ENCODE assay signal across 8 cellular contexts in genomic region chr22:46367707-46368191, GRCh38. TPM values are rescaled to one million over a fixed set of nuclear protein-coding genes. Genes with fewer than 3 reads are reported as not detected.
A peak's percentile ranks its signal among the peaks of the same experiment; 100 is the strongest.
DNase-seq lines count a peak whose midpoint lies in the region; ATAC-seq and TF ChIP-seq lines count a peak whose summit lies in the region.

No MANE protein-coding gene starts in this region.

- peak overlapping the region; percentile 3 for H3K4me3 Mint-ChIP-seq in CD4-positive, alpha-beta T cell

- TF ChIP-seq EP300 in gastroesophageal sphincter (IDR thresholded peaks at IDR 0.05) = no peak

- no peak for TF ChIP-seq POLR2A in gastroesophageal sphincter (IDR thresholded peaks at IDR 0.05)

- peaks cover 3% of the 10 kb centered on the region for H3K27me3 Mint-ChIP-seq in CD4-positive, alpha-beta T cell

- no peaks in the 10 kb centered on the region for H3K36me3 ChIP-seq in gastroesophageal sphincter

- no peak overlapping the region for H3K4me3 ChIP-seq in gastroesophageal sphincter

- no peaks in the 10 kb centered on the region for H3K9me3 Mint-ChIP-seq in CD4-positive, alpha-beta T cell

- H3K36me3 Mint-ChIP-seq in CD4-positive, alpha-beta T cell (ENCODE audit: low read depth) = no peaks in the 10 kb centered on the region

- no peaks in the 10 kb centered on the region for H3K9me3 ChIP-seq in CD4-positive, alpha-beta T cell (ENCODE audit: control insufficient read depth, low read length)
- H3K9me3 ChIP-seq in gastroesophageal sphincter = no peaks in the 10 kb centered on the region

- H3K27me3 ChIP-seq in CD4-positive, alpha-beta T cell (ENCODE audit: control insufficient read depth, insufficient read depth, low read length) = peaks cover 6% of the 10 kb centered on the region
- peaks cover 35% of the 10 kb centered on the region for H3K27me3 ChIP-seq in gastroesophageal sphincter

- TF ChIP-seq CTCF in CD4-positive, alpha-beta T cell (IDR thresholded peaks at IDR 0.05) = peak; percentile 81
- TF ChIP-seq CTCF in RWPE1 (conservative IDR thresholded peaks at IDR 0.05; ENCODE audit: low read depth) (peak; percentile 92), gastroesophageal sphincter (IDR thresholded peaks at IDR 0.05) (peak in 3 of 4 experiments; percentile 71 to 92 (median 86))

- POLR2A ChIA-PET in CD4-positive, alpha-beta T cell (lab: Charles Lee) = interaction anchor here (1.1 kb wide), 1 partner anchor 174 kb away, joined by 4 read pairs; no protein-coding TSS in a partner anchor
- POLR2A ChIA-PET in RWPE1 (lab: Yijun Ruan, JAX; ENCODE audit: low non-redundant PET) = interaction anchor here (0.5 kb wide), 1 partner anchor 256 kb away, joined by 6 read pairs; no protein-coding TSS in a partner anchor

- DNase-seq in CD4-positive, alpha-beta T cell = peak; percentile 54 to 72 (median 60)
- DNase-seq in HT1080 (ENCODE audit: low read depth) = peak; percentile 52
- peak; percentile 68 for DNase-seq in RWPE1 (ENCODE audit: low spot score)
- peak; percentile 85 for DNase-seq in activated effector memory CD4-positive, alpha-beta T cell treated with anti-CD3 and anti-CD28 coated beads, Interleukin-2, amount 50 U/mL, for 16 hours
- DNase-seq in sciatic nerve (ENCODE audit: low spot score) = peak; percentile 77
- DNase-seq in NCI-H446 treated with DMSO at 0.1 percent for 48 hours (lab: John Stamatoyannopoulos, UW) = no peak

- H3K4me1 Mint-ChIP-seq in CD4-positive, alpha-beta T cell (ENCODE audit: low read depth) = peaks cover 30% of the 10 kb centered on the region

- no peak overlapping the region for H3K27ac ChIP-seq in CD4-positive, alpha-beta T cell (ENCODE audit: low read depth, low read length)
- H3K27ac ChIP-seq in RWPE1 = peak overlapping the region; percentile 18
- no peak overlapping the region for H3K27ac ChIP-seq in gastroesophageal sphincter

- H3K4me1 ChIP-seq in gastroesophageal sphincter = no peaks in the 10 kb centered on the region

- whole genome bisulfite sequencing in gastroesophageal sphincter (ENCODE audit: low coverage in 1 of 2), 2 donors = 40 to 74% methylated on average over 5 to 17 of the region's 19 CpGs

- intact Hi-C loops in CD4-positive, alpha-beta T cell (cut with DNase I, micrococcal nuclease) = loop anchor here (1.0 kb wide), 1 partner anchor 175 kb away; no protein-coding TSS in a partner anchor
- intact Hi-C loops in sciatic nerve (cut with DNase I) = no loop called here

- ATAC-seq in CD4-positive, alpha-beta T cell (ENCODE audit: poor library complexity) = peak; percentile 71
- ATAC-seq in gastroesophageal sphincter (peak; percentile 58), sciatic nerve (peak; percentile 57), GM19023 (IDR thresholded peaks at IDR 0.05; ENCODE audit: unreplicated experiment) (no peak)

- CTCF ChIA-PET in CD4-positive, alpha-beta T cell (lab: Charles Lee) = interaction anchor here (0.6 to 1.8 kb wide), 8 partner anchors 10 to 1092 kb away, joined by 3 to 25 read pairs (median 3); no protein-coding TSS in a partner anchor
- CTCF ChIA-PET in RWPE1 (lab: Yijun Ruan, JAX) = interaction anchor here (0.6 to 2.0 kb wide), 16 partner anchors 10 to 1646 kb away, joined by 3 to 17 read pairs (median 4); partner anchors contain the start of gene CELSR1

- H3K27ac Mint-ChIP-seq in CD4-positive, alpha-beta T cell = no peak overlapping the region

RNA-seq across cellular contexts. Expression of gene TRMU, which starts 32.2 kb away (rescaled TPM):
- total RNA-seq in CD4-positive, alpha-beta T cell = 10 to 100 TPM; 65.2 to 65.4 TPM
- total RNA-seq in HT1080 (2014; rRNA removed; shearing (Covaris generic)) = 68.0 and 72.1 TPM in 2 replicates
- polyA plus RNA-seq in HT1080 (2015; cell fraction: cytosol; rRNA removed) = 34.2 and 37.9 TPM in 2 replicates
- 140 and 146 TPM in 2 replicates for polyA plus RNA-seq in HT1080 (2015; cell fraction: nucleus; rRNA removed)
- total RNA-seq in gastroesophageal sphincter = 10 to 100 TPM in 3 of 4 donors, 1 to 10 TPM in 1; 9.9 to 33.8 (median 24.6) TPM
- total RNA-seq in sciatic nerve = 34.1 TPM
